14 cellular contexts compared by ENCODE assay signal in the genomic region with DNA sequence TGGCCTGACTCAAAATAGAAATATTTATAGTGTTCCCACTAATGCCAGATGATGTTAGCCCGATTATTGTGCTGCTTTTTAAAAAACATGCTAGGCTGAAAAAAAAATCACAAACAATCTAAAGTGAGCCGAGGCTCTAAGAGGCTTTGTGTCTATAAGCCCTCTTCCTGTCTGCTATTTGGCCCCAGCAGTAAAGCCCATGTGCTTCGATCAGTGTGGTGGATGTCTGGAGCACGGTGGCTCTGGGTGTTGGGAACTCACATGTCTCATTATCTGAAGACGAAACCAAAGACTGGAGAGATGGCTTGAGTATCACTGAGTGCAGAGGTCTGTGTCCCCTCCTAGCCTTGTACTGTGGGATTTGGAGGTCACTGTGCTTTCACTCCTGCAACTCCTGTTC.
"Had no signal": no experiment of that assay in that cellular context is flagged by ENCODE, and none has a peak within 500 bp of the region (broad histone marks: within the 10 kb centered on the region; RNA-seq: fewer than 3 reads in every experiment).

No MANE protein-coding gene starts in this region.

- DNase-seq: activated CD4-positive, alpha-beta T cell treated with anti-CD3 and anti-CD28 coated beads for 4 hours; activated CD8-positive, alpha-beta memory T cell treated with anti-CD3 and anti-CD28 coated beads, Interleukin-2, amount 50 U/mL, for 48 hours; activated CD8-positive, alpha-beta T cell treated with anti-CD3 and anti-CD28 coated beads, Interleukin-2, amount 10 ng/mL, durations not matched to agents 7 days and 5 days; activated naive CD4-positive, alpha-beta T cell; aorta; kidney; midbrain; naive B cell; stimulated activated CD4-positive, alpha-beta T cell treated with anti-CD3 and anti-CD28 coated beads, Interleukin-4, amount 100 ng/mL, for 24 hours; stomach had no signal

- H3K27me3 Mint-ChIP-seq: progenitor cell of endocrine pancreas had no signal

- H3K27me3 ChIP-seq: gastroesophageal sphincter, stomach had no signal

- H3K36me3 ChIP-seq: gastroesophageal sphincter, stomach had no signal

- H3K27ac ChIP-seq: gastroesophageal sphincter, stomach, VCaP had no signal

- H3K27ac Mint-ChIP-seq: activated CD8-positive, alpha-beta T cell treated with anti-CD3 and anti-CD28 coated beads, Interleukin-2, amount 10 ng/mL, durations not matched to agents 7 days and 5 days; progenitor cell of endocrine pancreas had no signal

- ATAC-seq: activated CD8-positive, alpha-beta T cell treated with anti-CD3 and anti-CD28 coated beads, Interleukin-2, amount 10 ng/mL, durations not matched to agents 7 days and 5 days; gastroesophageal sphincter; sciatic nerve had no signal

- H3K9me3 ChIP-seq: gastroesophageal sphincter, stomach had no signal

- H3K36me3 Mint-ChIP-seq: naive B cell had no signal

- H3K4me3 Mint-ChIP-seq: activated CD8-positive, alpha-beta T cell treated with anti-CD3 and anti-CD28 coated beads, Interleukin-2, amount 10 ng/mL, durations not matched to agents 7 days and 5 days had no signal

- H3K4me3 ChIP-seq: gastroesophageal sphincter, stomach had no signal
